2 cellular contexts compared by ENCODE assay signal in genomic region chr3:9917820-9918219, GRCh38.
TF ChIP-seq lines count a peak whose summit lies in the region.

No MANE protein-coding gene starts in this region.

TF ChIP-seq in SK-N-SH, 30 proteins besides CTCF, POLR2A, EP300 and RAD21 (continued from another document):
- TF ChIP-seq ZBTB33 (IDR thresholded peaks at IDR 0.05; ENCODE audit: borderline replicate concordance, low read depth) (no peak), MXI1 (IDR thresholded peaks at IDR 0.05; ENCODE audit: low read depth, low read length) (no peak), NFIC (IDR thresholded peaks at IDR 0.05; ENCODE audit: borderline replicate concordance) (no peak), GABPA (IDR thresholded peaks at IDR 0.05; ENCODE audit: low read depth) (no peak), SIN3A (IDR thresholded peaks at IDR 0.05; ENCODE audit: borderline replicate concordance, low read depth, low read length) (no peak), RXRA (IDR thresholded peaks at IDR 0.05; ENCODE audit: borderline replicate concordance, low read depth) (no peak), REST (IDR thresholded peaks at IDR 0.05; ENCODE audit: low read depth, low read length) (no peak)
- TF ChIP-seq, protein P1, sequence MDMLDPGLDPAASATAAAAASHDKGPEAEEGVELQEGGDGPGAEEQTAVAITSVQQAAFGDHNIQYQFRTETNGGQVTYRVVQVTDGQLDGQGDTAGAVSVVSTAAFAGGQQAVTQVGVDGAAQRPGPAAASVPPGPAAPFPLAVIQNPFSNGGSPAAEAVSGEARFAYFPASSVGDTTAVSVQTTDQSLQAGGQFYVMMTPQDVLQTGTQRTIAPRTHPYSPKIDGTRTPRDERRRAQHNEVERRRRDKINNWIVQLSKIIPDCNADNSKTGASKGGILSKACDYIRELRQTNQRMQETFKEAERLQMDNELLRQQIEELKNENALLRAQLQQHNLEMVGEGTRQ (IDR thresholded peaks at IDR 0.05; ENCODE audit: borderline replicate concordance, low read depth, low read length): no peak
- TF ChIP-seq, protein P2, sequence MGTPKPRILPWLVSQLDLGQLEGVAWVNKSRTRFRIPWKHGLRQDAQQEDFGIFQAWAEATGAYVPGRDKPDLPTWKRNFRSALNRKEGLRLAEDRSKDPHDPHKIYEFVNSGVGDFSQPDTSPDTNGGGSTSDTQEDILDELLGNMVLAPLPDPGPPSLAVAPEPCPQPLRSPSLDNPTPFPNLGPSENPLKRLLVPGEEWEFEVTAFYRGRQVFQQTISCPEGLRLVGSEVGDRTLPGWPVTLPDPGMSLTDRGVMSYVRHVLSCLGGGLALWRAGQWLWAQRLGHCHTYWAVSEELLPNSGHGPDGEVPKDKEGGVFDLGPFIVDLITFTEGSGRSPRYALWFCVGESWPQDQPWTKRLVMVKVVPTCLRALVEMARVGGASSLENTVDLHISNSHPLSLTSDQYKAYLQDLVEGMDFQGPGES (IDR thresholded peaks at IDR 0.05; ENCODE audit: low read depth, low read length): no peak

TF ChIP-seq in SK-N-SH treated with all-trans-retinoic acid at 6 μM for 48 hours, 23 proteins besides CTCF, POLR2A, EP300 and RAD21 (continued from another document):
- TF ChIP-seq, protein P3, sequence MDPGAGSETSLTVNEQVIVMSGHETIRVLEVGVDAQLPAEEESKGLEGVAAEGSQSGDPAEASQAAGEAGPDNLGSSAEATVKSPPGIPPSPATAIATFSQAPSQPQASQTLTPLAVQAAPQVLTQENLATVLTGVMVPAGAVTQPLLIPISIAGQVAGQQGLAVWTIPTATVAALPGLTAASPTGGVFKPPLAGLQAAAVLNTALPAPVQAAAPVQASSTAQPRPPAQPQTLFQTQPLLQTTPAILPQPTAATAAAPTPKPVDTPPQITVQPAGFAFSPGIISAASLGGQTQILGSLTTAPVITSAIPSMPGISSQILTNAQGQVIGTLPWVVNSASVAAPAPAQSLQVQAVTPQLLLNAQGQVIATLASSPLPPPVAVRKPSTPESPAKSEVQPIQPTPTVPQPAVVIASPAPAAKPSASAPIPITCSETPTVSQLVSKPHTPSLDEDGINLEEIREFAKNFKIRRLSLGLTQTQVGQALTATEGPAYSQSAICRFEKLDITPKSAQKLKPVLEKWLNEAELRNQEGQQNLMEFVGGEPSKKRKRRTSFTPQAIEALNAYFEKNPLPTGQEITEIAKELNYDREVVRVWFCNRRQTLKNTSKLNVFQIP (CRISPR knock-in tag; IDR thresholded peaks at IDR 0.05; ENCODE audit: borderline replicate concordance, low read depth): no peak
